8 cellular contexts compared by ENCODE assay signal in genomic region chr17:7858487-7858832, GRCh38. TPM values are rescaled to one million over a fixed set of nuclear protein-coding genes. Genes with fewer than 3 reads are reported as not detected.
DNase-seq lines count a peak whose midpoint lies in the region; ATAC-seq and TF ChIP-seq lines count a peak whose summit lies in the region.

No MANE protein-coding gene starts in this region.

- no peak for TF ChIP-seq POLR2A in heart left ventricle (IDR thresholded peaks at IDR 0.05)

- H3K36me3 ChIP-seq in DOHH2 (ENCODE audit: control insufficient read depth, low read length) = peaks cover 72% of the 10 kb centered on the region
- H3K36me3 ChIP-seq in heart left ventricle = peaks cover 0 to 41% (median 15%) of the 10 kb centered on the region in 9 donors

- H3K36me3 Mint-ChIP-seq in activated CD4-positive, alpha-beta memory T cell treated with anti-CD3 and anti-CD28 coated beads for 36 hours = peaks cover 11% of the 10 kb centered on the region

- H3K27me3 ChIP-seq in DOHH2 (ENCODE audit: control insufficient read depth, low read length) (no peaks in the 10 kb centered on the region), heart left ventricle (no peaks in the 10 kb centered on the region)

- H3F3A ChIP-seq in DOHH2 (ENCODE audit: control insufficient read depth, insufficient read depth) = peaks cover 20% of the 10 kb centered on the region

- H3K27ac Mint-ChIP-seq in activated CD4-positive, alpha-beta memory T cell treated with anti-CD3 and anti-CD28 coated beads for 36 hours = no peak overlapping the region

- no peak overlapping the region for H3K4me3 Mint-ChIP-seq in activated CD4-positive, alpha-beta memory T cell treated with anti-CD3 and anti-CD28 coated beads for 36 hours

- H4K20me1 ChIP-seq in DOHH2 (ENCODE audit: control insufficient read depth, insufficient read depth, low read depth, low read length) = peaks cover 2% of the 10 kb centered on the region; the same call in 1 of the 2 replicates

- H3K27ac ChIP-seq in DOHH2 (ENCODE audit: low read depth, low read length) = peak overlapping the region; percentile 83
- H3K27ac ChIP-seq in heart left ventricle = peak overlapping the region in 11 of 12 donors; percentile 81 to 97 (median 92)

- no peaks in the 10 kb centered on the region for H3K9me3 Mint-ChIP-seq in activated CD4-positive, alpha-beta memory T cell treated with anti-CD3 and anti-CD28 coated beads for 36 hours

- POLR2A ChIA-PET in activated CD4-positive, alpha-beta memory T cell treated with anti-CD3 and anti-CD28 coated beads for 36 hours (lab: Charles Lee) = no interaction called here

- DNase-seq in LHCN-M2 (ENCODE audit: low read depth) (peak; percentile 38), heart left ventricle (peak in 4 of 5 donors; percentile 29 to 68 (median 48)), renal cortical epithelial cell (ENCODE audit: low read depth) (peak; percentile 39)
- DNase-seq in activated CD4-positive, alpha-beta memory T cell treated with anti-CD3 and anti-CD28 coated beads for 36 hours = peak; percentile 61

- H3K4me3 ChIP-seq in DOHH2 (ENCODE audit: low read length) = peak overlapping the region; percentile 99
- H3K4me3 ChIP-seq in heart left ventricle = peak overlapping the region; percentile 39 to 85 (median 68)

- TF ChIP-seq CTCF in DOHH2 (IDR thresholded peaks at IDR 0.05; ENCODE audit: low read depth, low read length, poor library complexity, severe bottlenecking) (peak; percentile 47), heart left ventricle (IDR thresholded peaks at IDR 0.05) (peak in 9 of 12 donors; percentile 10 to 51 (median 35))

- intact Hi-C loops in activated CD4-positive, alpha-beta memory T cell treated with anti-CD3 and anti-CD28 coated beads for 36 hours (cut with micrococcal nuclease) = loop anchor here (10.0 kb wide), 1 partner anchor 114 kb away; no protein-coding TSS in a partner anchor
- intact Hi-C loops in heart left ventricle (cut with DNase I) = loop anchor here in 8 of 10 donors (5.0 to 10.0 kb wide), 5 partner anchors 36 to 296 kb away; partner anchors contain the start of genes KCNAB3 (in 1 of the 8), PER1 (in 1 of the 8), TP53 (in 1 of the 8) and WRAP53 (in 1 of the 8)

- no peaks in the 10 kb centered on the region for H3K9me2 ChIP-seq in DOHH2 (replicated peaks; ENCODE audit: control insufficient read depth, low read length)

- peak overlapping the region; percentile 99 for H3K4me2 ChIP-seq in DOHH2 (ENCODE audit: low read length)

- CTCF ChIA-PET in activated CD4-positive, alpha-beta memory T cell treated with anti-CD3 and anti-CD28 coated beads for 36 hours (lab: Charles Lee) = interaction anchor here (0.6 to 9.3 kb wide), 5 partner anchors 23 to 524 kb away, joined by 3 to 134 read pairs (median 3); no protein-coding TSS in a partner anchor

- H3K27me3 Mint-ChIP-seq in activated CD4-positive, alpha-beta memory T cell treated with anti-CD3 and anti-CD28 coated beads for 36 hours = no peaks in the 10 kb centered on the region

- 26 to 36% (median 33%) methylated on average over 16 to 20 of the region's 20 CpGs for WGBS in heart left ventricle, 4 donors

- H3K9me3 ChIP-seq in DOHH2 (ENCODE audit: control insufficient read depth, insufficient read depth, low read length) (no peaks in the 10 kb centered on the region), heart left ventricle (no peaks in the 10 kb centered on the region)

- H3K79me2 ChIP-seq in DOHH2 (ENCODE audit: control insufficient read depth, low read length) = peaks cover 61% of the 10 kb centered on the region

- H3K4me1 ChIP-seq in DOHH2 (ENCODE audit: control insufficient read depth, low read length) (peaks cover 40% of the 10 kb centered on the region), heart left ventricle (peaks cover 0 to 43% (median 28%) of the 10 kb centered on the region in 12 donors)

- ATAC-seq in heart left ventricle (peak in 2 of 4 donors; percentile 3 to 9), GM18861 (IDR thresholded peaks at IDR 0.05; ENCODE audit: unreplicated experiment) (no peak), GM21423 (IDR thresholded peaks at IDR 0.05; ENCODE audit: unreplicated experiment) (no peak), HG03521 (IDR thresholded peaks at IDR 0.05; ENCODE audit: unreplicated experiment) (no peak)

- H3K4me1 Mint-ChIP-seq in activated CD4-positive, alpha-beta memory T cell treated with anti-CD3 and anti-CD28 coated beads for 36 hours (ENCODE audit: low read depth) = peaks cover 20% of the 10 kb centered on the region

RNA-seq across cellular contexts. Expression of gene CYB5D1, which starts 0.7 kb away (rescaled TPM):
- 5.6 and 7.8 TPM in 2 replicates for total RNA-seq in LHCN-M2 (2014; rRNA removed)
- polyA plus RNA-seq in LHCN-M2 (2012) = 4.1 TPM
- 1 to 10 TPM; 6.0 to 6.9 TPM for total RNA-seq in activated CD4-positive, alpha-beta memory T cell treated with anti-CD3 and anti-CD28 coated beads for 36 hours
- 10 to 100 TPM in 8 of 9 donors, 1 to 10 TPM in 1; 9.3 to 20.4 (median 16.6) TPM for total RNA-seq in heart left ventricle
- 10 to 100 TPM; 11.7 to 15.5 TPM for polyA plus RNA-seq in heart left ventricle
- 16.0 and 26.5 TPM in 2 replicates for total RNA-seq in renal cortical epithelial cell

RNA-seq across cellular contexts. Expression of gene NAA38, which starts 1.1 kb away (rescaled TPM):
- total RNA-seq in LHCN-M2 (2014; rRNA removed) (80.8 and 89.6 TPM in 2 replicates), heart left ventricle (100 to 1,000 TPM in 1 of 9 donors, 10 to 100 TPM in 8; 60.9 to 141 (median 72.4) TPM), renal cortical epithelial cell (27.2 and 80.1 TPM in 2 replicates)
- 230 TPM for polyA plus RNA-seq in LHCN-M2 (2012)
- 10 to 100 TPM; 68.2 to 74.7 TPM for total RNA-seq in activated CD4-positive, alpha-beta memory T cell treated with anti-CD3 and anti-CD28 coated beads for 36 hours
- 100 to 1,000 TPM in 1 of 2 donors, 10 to 100 TPM in 1; 75.2 to 179 TPM for polyA plus RNA-seq in heart left ventricle

RNA-seq across cellular contexts. Expression of gene TMEM88, which starts 3.6 kb away (rescaled TPM):
- 1.1 TPM in 1 of 2 replicates, not detected in the other for total RNA-seq in LHCN-M2 (2014; rRNA removed)
- 0.24 TPM for polyA plus RNA-seq in LHCN-M2 (2012)
- total RNA-seq in activated CD4-positive, alpha-beta memory T cell treated with anti-CD3 and anti-CD28 coated beads for 36 hours = 1 to 10 TPM; 2.2 to 2.4 TPM
- 100 to 1,000 TPM in 1 of 9 donors, 10 to 100 TPM in 8; 16.7 to 130 (median 27.0) TPM for total RNA-seq in heart left ventricle
- 100 to 1,000 TPM in 1 of 2 donors, 10 to 100 TPM in 1; 97.7 to 112 TPM for polyA plus RNA-seq in heart left ventricle
- total RNA-seq in renal cortical epithelial cell = 0.65 TPM in 1 of 2 replicates, not detected in the other

RNA-seq across cellular contexts. Expression of gene KDM6B, which starts 24.4 kb away (rescaled TPM):
- total RNA-seq in LHCN-M2 (2014; rRNA removed) (1.8 and 2.1 TPM in 2 replicates), heart left ventricle (10 to 100 TPM in 8 of 9 donors, 1 to 10 TPM in 1; 7.4 to 29.3 (median 24.8) TPM), renal cortical epithelial cell (2.8 and 15.9 TPM in 2 replicates)
- 2.7 TPM for polyA plus RNA-seq in LHCN-M2 (2012)
- total RNA-seq in activated CD4-positive, alpha-beta memory T cell treated with anti-CD3 and anti-CD28 coated beads for 36 hours = 10 to 100 TPM; 44.1 to 49.6 TPM
- polyA plus RNA-seq in heart left ventricle = 10 to 100 TPM; 11.6 to 14.4 TPM

RNA-seq across cellular contexts. Expression of gene CHD3, which starts 30.1 kb away (rescaled TPM):
- total RNA-seq in LHCN-M2 (2014; rRNA removed) = 83.2 and 98.2 TPM in 2 replicates
- 85.2 TPM for polyA plus RNA-seq in LHCN-M2 (2012)
- 100 to 1,000 TPM; 120 to 133 TPM for total RNA-seq in activated CD4-positive, alpha-beta memory T cell treated with anti-CD3 and anti-CD28 coated beads for 36 hours
- 10 to 100 TPM in 6 of 9 donors, 1 to 10 TPM in 3; 6.7 to 30.6 (median 13.6) TPM for total RNA-seq in heart left ventricle
- 10 to 100 TPM; 17.5 to 17.9 TPM for polyA plus RNA-seq in heart left ventricle
- total RNA-seq in renal cortical epithelial cell = 57.1 and 192 TPM in 2 replicates
